Comparison of ENCODE assay signal across 8 cellular contexts in genomic region chr3:184336484-184337230, GRCh38. TPM values are rescaled to one million over a fixed set of nuclear protein-coding genes. Genes with fewer than 3 reads are reported as not detected.
A peak's percentile ranks its signal among the peaks of the same experiment; 100 is the strongest.
DNase-seq lines count a peak whose midpoint lies in the region; ATAC-seq and TF ChIP-seq lines count a peak whose summit lies in the region.

No MANE protein-coding gene starts in this region.

- intact Hi-C loops in dorsolateral prefrontal cortex (cut with DNase I) (loop anchor here (2.0 kb wide), 2 partner anchors 16 to 38 kb away; partner anchors contain the start of gene PSMD2 (in 1 of the 2)), right lobe of liver (cut with DNase I) (no loop called here)

- peak; percentile 48 for DNase-seq in DMS153 (lab: John Stamatoyannopoulos, UW)
- DNase-seq in HFF-Myc (ENCODE audit: extremely low read depth, low read depth): no peak
- DNase-seq in RWPE2 (ENCODE audit: low spot score): no peak
- DNase-seq in dorsolateral prefrontal cortex: no peak
- DNase-seq in right lobe of liver: no peak
- DNase-seq in NCI-H1048 (lab: John Stamatoyannopoulos, UW): no peak

- H3K4me1 ChIP-seq in RWPE2 (ENCODE audit: insufficient read depth, poor library complexity, severe bottlenecking) (peaks cover 42% of the 10 kb centered on the region), right lobe of liver (peaks cover 0 to 6% (median 0%) of the 10 kb centered on the region in 4 donors)

- 19% methylated on average over 13 of the region's 15 CpGs for WGBS in right lobe of liver (ENCODE audit: insufficient coverage, low coverage, low lambda C conversion rate, missing lambda C conversion rate)

- H3K27me3 ChIP-seq in RWPE2 (ENCODE audit: insufficient read depth, poor library complexity, severe bottlenecking) (no peaks in the 10 kb centered on the region), dorsolateral prefrontal cortex (no peaks in the 10 kb centered on the region), right lobe of liver (no peaks in the 10 kb centered on the region)

- H3K9me3 ChIP-seq in RWPE2 (ENCODE audit: severe bottlenecking) (no peaks in the 10 kb centered on the region), right lobe of liver (no peaks in the 10 kb centered on the region)

- peak; percentile 38 for ATAC-seq in RWPE2 (ENCODE audit: low read depth)
- ATAC-seq in right lobe of liver: peak; percentile 7 to 52 (median 36)
- ATAC-seq in HG03039 (IDR thresholded peaks at IDR 0.05; ENCODE audit: unreplicated experiment): no peak

- no peak for TF ChIP-seq POLR2A in right lobe of liver (IDR thresholded peaks at IDR 0.05)

- peaks cover 45% of the 10 kb centered on the region for H3K36me3 ChIP-seq in RWPE2 (ENCODE audit: low read depth)
- H3K36me3 ChIP-seq in right lobe of liver: peaks cover 4 to 35% (median 23%) of the 10 kb centered on the region in 4 donors

- H3K27ac ChIP-seq in RWPE2 (ENCODE audit: poor library complexity, severe bottlenecking) (peak overlapping the region; percentile 98), dorsolateral prefrontal cortex (peak overlapping the region; percentile 75 to 98 (median 95)), right lobe of liver (peak overlapping the region; percentile 70 to 91 (median 75)), temporal lobe (ENCODE audit: low read depth, low read length) (peak overlapping the region; percentile 87)

- TF ChIP-seq CTCF in HFF-Myc (IDR thresholded peaks at IDR 0.05; ENCODE audit: low read depth, low read length, missing control alignments) (no peak), RWPE2 (IDR thresholded peaks at IDR 0.05; ENCODE audit: poor library complexity, severe bottlenecking) (no peak), dorsolateral prefrontal cortex (IDR thresholded peaks at IDR 0.05 in 54 of 56, conservative IDR thresholded peaks at IDR 0.05 in 2 of 56; ENCODE audit: low read depth in 1 of 56, partially characterized antibody in 56 of 56) (peak in 1 of 56 donors; percentile 7), right lobe of liver (IDR thresholded peaks at IDR 0.05) (no peak)

- peak overlapping the region; percentile 56 for H3K4me3 ChIP-seq in HFF-Myc (replicated peaks; ENCODE audit: low read depth, low read length)
- H3K4me3 ChIP-seq in RWPE2 (ENCODE audit: severe bottlenecking): peak overlapping the region; percentile 56
- H3K4me3 ChIP-seq in dorsolateral prefrontal cortex: peak overlapping the region; percentile 50 to 93 (median 84)
- peak overlapping the region; percentile 65 to 69 (median 68) for H3K4me3 ChIP-seq in right lobe of liver

RNA-seq across cellular contexts. Expression of gene FAM131A, which starts 0.7 kb away (rescaled TPM):
- total RNA-seq in dorsolateral prefrontal cortex (100 to 1,000 TPM in 106 of 120 experiments, 10 to 100 TPM in 14; 76.8 to 195 (median 128) TPM), right lobe of liver (1 to 10 TPM; 2.4 to 6.5 (median 3.1) TPM), temporal lobe (40.1 TPM)

RNA-seq across cellular contexts. Expression of gene EIF4G1, which starts 22.3 kb away (rescaled TPM):
- total RNA-seq in dorsolateral prefrontal cortex (100 to 1,000 TPM; 152 to 287 (median 190) TPM), right lobe of liver (100 to 1,000 TPM; 262 to 368 (median 291) TPM), temporal lobe (107 TPM)

RNA-seq across cellular contexts. Expression of gene CLCN2, which starts 24.7 kb away (rescaled TPM):
- total RNA-seq in dorsolateral prefrontal cortex (10 to 100 TPM; 11.7 to 50.5 (median 26.1) TPM), right lobe of liver (1 to 10 TPM; 1.8 to 2.9 (median 2.5) TPM), temporal lobe (6.1 TPM)

RNA-seq across cellular contexts. Expression of gene POLR2H, which starts 24.9 kb away (rescaled TPM):
- total RNA-seq in dorsolateral prefrontal cortex (10 to 100 TPM; 27.9 to 64.8 (median 47.7) TPM), right lobe of liver (10 to 100 TPM; 27.4 to 65.7 (median 35.3) TPM), temporal lobe (27.3 TPM)

RNA-seq across cellular contexts. Expression of gene PSMD2, which starts 37.6 kb away (rescaled TPM):
- total RNA-seq in dorsolateral prefrontal cortex: 100 to 1,000 TPM; 147 to 269 (median 208) TPM
- 100 to 1,000 TPM in 3 of 6 experiments, 10 to 100 TPM in 3; 85.5 to 153 (median 103) TPM for total RNA-seq in right lobe of liver
- total RNA-seq in temporal lobe: 207 TPM

Comparison
In these comparisons a context has a peak if more than half of its experiments do, and no peak if none do; other contexts are left out.
1. intact Hi-C loops: an anchor here in dorsolateral prefrontal cortex (2.0 kb wide); none called in right lobe of liver.